13 cellular contexts compared by ENCODE assay signal in genomic region chr15:60237411-60237810, GRCh38.
"Had no signal": no experiment of that assay in that cellular context is flagged by ENCODE, and none has a peak within 500 bp of the region (broad histone marks: within the 10 kb centered on the region; RNA-seq: fewer than 3 reads in every experiment).

No MANE protein-coding gene starts in this region.

- H3K27ac Mint-ChIP-seq: activated CD4-positive, alpha-beta memory T cell treated with anti-CD3 and anti-CD28 coated beads, Interleukin-2, amount 10 ng/mL, durations not matched to agents 7 days and 5 days; activated naive CD8-positive, alpha-beta T cell treated with anti-CD3 and anti-CD28 coated beads, Interleukin-2, amount 10 ng/mL, durations not matched to agents 7 days and 5 days had no signal

- H3K27me3 ChIP-seq: cardiac muscle cell, colonic mucosa, pancreas had no signal

- H3K4me3 Mint-ChIP-seq: activated CD4-positive, alpha-beta memory T cell treated with anti-CD3 and anti-CD28 coated beads, Interleukin-2, amount 10 ng/mL, durations not matched to agents 7 days and 5 days; activated naive CD8-positive, alpha-beta T cell treated with anti-CD3 and anti-CD28 coated beads, Interleukin-2, amount 10 ng/mL, durations not matched to agents 7 days and 5 days had no signal

- H3K27ac ChIP-seq: cardiac muscle cell, colonic mucosa, gastroesophageal sphincter, pancreas had no signal

- H3K9me3 Mint-ChIP-seq: activated CD4-positive, alpha-beta memory T cell treated with anti-CD3 and anti-CD28 coated beads, Interleukin-2, amount 10 ng/mL, durations not matched to agents 7 days and 5 days had no signal

- H3K4me1 ChIP-seq: colonic mucosa, gastroesophageal sphincter, pancreas had no signal

- H3K4me3 ChIP-seq: cardiac muscle cell, colonic mucosa, gastroesophageal sphincter, pancreas had no signal

- DNase-seq: activated CD4-positive, alpha-beta memory T cell treated with anti-CD3 and anti-CD28 coated beads, Interleukin-2, amount 10 ng/mL, durations not matched to agents 7 days and 5 days; activated CD4-positive, alpha-beta T cell treated with anti-CD3 and anti-CD28 coated beads for 1 hour; activated naive CD8-positive, alpha-beta T cell treated with anti-CD3 and anti-CD28 coated beads, Interleukin-2, amount 10 ng/mL, durations not matched to agents 7 days and 5 days; aorta; colonic mucosa; kidney; pancreas; stimulated activated CD4-positive, alpha-beta T cell treated with anti-CD3 and anti-CD28 coated beads, Interleukin-12 subunit alpha, Interleukin-12 subunit beta, amount 100 ng/mL, for 4 hours; stimulated activated naive CD4-positive, alpha-beta T cell treated with Interleukin-2 at 50 U/mL for 16 hours; T-helper 9 cell; trophoblast cell had no signal

- H3K36me3 ChIP-seq: cardiac muscle cell, colonic mucosa, gastroesophageal sphincter, pancreas had no signal

- H3K9me3 ChIP-seq: colonic mucosa, pancreas had no signal
